In the genomic region with DNA sequence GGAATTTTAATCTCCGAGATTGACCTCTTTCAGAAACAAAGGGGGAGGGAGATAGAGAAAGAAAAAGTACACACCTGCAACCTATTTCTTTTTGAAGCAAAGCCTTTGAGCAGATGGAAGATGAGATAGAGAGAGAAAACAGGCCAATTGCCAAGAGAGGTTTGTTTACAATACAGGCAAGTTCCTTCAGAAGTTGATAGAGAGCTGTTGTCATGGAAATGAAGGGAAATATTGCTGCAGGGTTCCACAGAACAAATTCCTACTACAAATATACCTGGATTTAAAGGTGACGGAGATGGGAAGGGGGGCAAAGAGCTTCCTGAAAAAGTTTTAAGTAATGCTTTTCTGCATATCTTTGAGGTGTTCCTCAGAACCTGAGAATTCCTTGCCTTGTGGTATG, we compare ENCODE assay signal across 1 cellular context.
TF ChIP-seq lines count a peak whose summit lies in the region.

No MANE protein-coding gene starts in this region.

TF ChIP-seq in H1, 55 proteins besides CTCF, POLR2A, EP300 and RAD21:
- TF ChIP-seq SP1 (IDR thresholded peaks at IDR 0.05; ENCODE audit: low read depth, low read length): no peak
- TF ChIP-seq CTBP2 (IDR thresholded peaks at IDR 0.05; ENCODE audit: borderline replicate concordance, insufficient read depth, insufficient read length, low read length): no peak
- no peak for TF ChIP-seq BACH1 (IDR thresholded peaks at IDR 0.05; ENCODE audit: low read length)
- TF ChIP-seq RFX5 (IDR thresholded peaks at IDR 0.05; ENCODE audit: borderline replicate concordance, low read depth, low read length): no peak
- no peak for TF ChIP-seq SUZ12 (IDR thresholded peaks at IDR 0.05; ENCODE audit: low read length)
